In genomic region chr6:117157448-117157847, GRCh38 we compare ENCODE assay signal across 22 cellular contexts.
"Had no signal": no experiment of that assay in that cellular context is flagged by ENCODE, and none has a peak within 500 bp of the region (broad histone marks: within the 10 kb centered on the region; RNA-seq: fewer than 3 reads in every experiment).

No MANE protein-coding gene starts in this region.

- H3K27me3 ChIP-seq: hepatocyte, left lung, ovary, testis, tibial artery had no signal

- H3K4me3 Mint-ChIP-seq: central memory CD8-positive, alpha-beta T cell; naive thymus-derived CD4-positive, alpha-beta T cell; stimulated activated memory B cell treated with anti-CD40 and anti-IgM and Interleukin-4, amounts not matched to agents 10 μg/mL and 1 μg/mL and 100 μg/mL, for 72 hours; type B pancreatic cell had no signal

- H3K4me1 ChIP-seq: left lung, lower lobe of right lung, testis, tibial artery had no signal

- H3K4me3 ChIP-seq: coronary artery, hepatocyte, left lung, lower lobe of right lung, ovary, testis, tibial artery had no signal

- H3K4me1 Mint-ChIP-seq: central memory CD8-positive, alpha-beta T cell; naive thymus-derived CD4-positive, alpha-beta T cell; stimulated activated memory B cell treated with anti-CD40 and anti-IgM and Interleukin-4, amounts not matched to agents 10 μg/mL and 1 μg/mL and 100 μg/mL, for 72 hours had no signal

- H3K27me3 Mint-ChIP-seq: central memory CD8-positive, alpha-beta T cell; stimulated activated memory B cell treated with anti-CD40 and anti-IgM and Interleukin-4, amounts not matched to agents 10 μg/mL and 1 μg/mL and 100 μg/mL, for 72 hours; type B pancreatic cell had no signal

- H3K27ac Mint-ChIP-seq: naive thymus-derived CD4-positive, alpha-beta T cell; stimulated activated memory B cell treated with anti-CD40 and anti-IgM and Interleukin-4, amounts not matched to agents 10 μg/mL and 1 μg/mL and 100 μg/mL, for 72 hours; type B pancreatic cell had no signal

- H3K36me3 Mint-ChIP-seq: naive thymus-derived CD4-positive, alpha-beta T cell; stimulated activated memory B cell treated with anti-CD40 and anti-IgM and Interleukin-4, amounts not matched to agents 10 μg/mL and 1 μg/mL and 100 μg/mL, for 72 hours; type B pancreatic cell had no signal

- ATAC-seq: left lung; lower lobe of right lung; naive thymus-derived CD4-positive, alpha-beta T cell; sciatic nerve; stimulated activated memory B cell treated with anti-CD40 and anti-IgM and Interleukin-4, amounts not matched to agents 10 μg/mL and 1 μg/mL and 100 μg/mL, for 72 hours; stimulated activated naive CD8-positive, alpha-beta T cell treated with anti-CD3 and anti-CD28 coated beads, Interleukin-15, Interleukin-2, amounts not matched to agents 100 U/mL and 50 U/mL, for 24 hours had no signal

- H3K27ac ChIP-seq: coronary artery, hepatocyte, left lung, lower lobe of right lung, ovary, testis, tibial artery had no signal

- DNase-seq: dermis blood vessel endothelial cell; effector memory CD4-positive, alpha-beta T cell; kidney; left lung; lower lobe of right lung; naive thymus-derived CD4-positive, alpha-beta T cell; occipital lobe; ovary; posterior cingulate gyrus; retina; stimulated activated CD4-positive, alpha-beta T cell treated with anti-CD3 and anti-CD28 coated beads, Interleukin-2, amount 100 ng/mL, for 24 hours; stimulated activated CD4-positive, alpha-beta T cell treated with anti-CD3 and anti-CD28 coated beads, Interleukin-4, amount 100 ng/mL, for 4 hours; stimulated activated naive CD8-positive, alpha-beta T cell treated with anti-CD3 and anti-CD28 coated beads, Interleukin-15, Interleukin-2, amounts not matched to agents 100 U/mL and 50 U/mL, for 24 hours; substantia nigra; testis; tibial artery had no signal

- H3K9me3 ChIP-seq: left lung, lower lobe of right lung, ovary, testis, tibial artery had no signal

- H3K9me3 Mint-ChIP-seq: type B pancreatic cell had no signal

- H3K36me3 ChIP-seq: left lung, lower lobe of right lung, ovary, tibial artery had no signal
